In the genomic region with DNA sequence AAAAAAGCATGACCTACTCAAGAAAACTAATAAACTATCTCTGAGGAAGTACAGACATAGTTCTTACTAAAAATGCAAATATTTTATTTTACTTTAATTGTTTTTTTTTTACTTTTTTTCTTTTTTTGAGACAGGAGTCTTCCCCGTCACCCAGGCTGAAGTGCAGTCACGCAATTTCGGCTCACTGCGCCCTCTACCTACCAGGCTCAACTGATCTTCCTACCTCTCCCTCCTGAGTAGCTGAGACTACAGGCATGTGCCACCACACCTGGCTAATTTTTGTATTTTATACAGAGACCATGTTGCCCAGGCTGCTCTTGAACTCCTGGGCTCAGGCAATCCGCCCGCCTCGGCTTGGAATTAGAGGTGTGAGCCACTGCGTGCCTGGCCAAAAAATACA, we compare ENCODE assay signal across 19 cellular contexts.
A peak's percentile ranks its signal among the peaks of the same experiment; 100 is the strongest.
DNase-seq lines count a peak whose midpoint lies in the region; ATAC-seq, FAIRE-seq and TF ChIP-seq lines count a peak whose summit lies in the region.
"Had no signal": no experiment of that assay in that cellular context is flagged by ENCODE, and none has a peak within 500 bp of the region (broad histone marks: within the 10 kb centered on the region; RNA-seq: fewer than 3 reads in every experiment).

No MANE protein-coding gene starts in this region.

- H3K9me3 Mint-ChIP-seq in WTC11, result no peaks in the 10 kb centered on the region
- no peaks in the 10 kb centered on the region for H3K9me3 Mint-ChIP-seq in type B pancreatic cell
- H3K9me3 Mint-ChIP-seq: activated CD4-positive, alpha-beta memory T cell treated with anti-CD3 and anti-CD28 coated beads, Interleukin-2, amount 10 ng/mL, durations not matched to agents 7 days and 5 days had no signal

- CTCF ChIA-PET in WTC11 (lab: Charles Lee), result interaction anchor here (0.6 to 0.9 kb wide), 8 partner anchors 9 to 721 kb away, joined by 3 to 13 read pairs (median 4); no protein-coding TSS in a partner anchor

- ATAC-seq in WTC11 (peak; percentile 99), HG03469 (IDR thresholded peaks at IDR 0.05; ENCODE audit: unreplicated experiment) (no peak)
- ATAC-seq: activated naive CD4-positive, alpha-beta T cell treated with anti-CD3 and anti-CD28 coated beads, Interleukin-2, amount 50 U/mL, for 72 hours; activated T-cell treated with anti-CD3 and anti-CD28 coated beads, Interleukin-2, amount 50 U/mL, for 4 hours; body of pancreas had no signal

- intact Hi-C loops in kidney (cut with DNase I), result no loop called here

- TF ChIP-seq CTCF in HFF-Myc (IDR thresholded peaks at IDR 0.05; ENCODE audit: low read depth, low read length, missing control alignments) (peak; percentile 8), WTC11 (IDR thresholded peaks at IDR 0.05) (peak; percentile 28; the same call in 1 of the 2 replicates), kidney (IDR thresholded peaks at IDR 0.05; ENCODE audit: borderline replicate concordance, extremely low read depth, insufficient read depth) (no peak), type B pancreatic cell (conservative IDR thresholded peaks at IDR 0.05) (peak; percentile 60)

- H3K27ac Mint-ChIP-seq in WTC11 (no peak overlapping the region), type B pancreatic cell (no peak overlapping the region)
- H3K27ac Mint-ChIP-seq: activated CD4-positive, alpha-beta memory T cell treated with anti-CD3 and anti-CD28 coated beads, Interleukin-2, amount 10 ng/mL, durations not matched to agents 7 days and 5 days; activated naive CD4-positive, alpha-beta T cell treated with anti-CD3 and anti-CD28 coated beads, Interleukin-2, amount 50 U/mL, for 72 hours had no signal

- H3K27me3 Mint-ChIP-seq in WTC11 (ENCODE audit: low read depth), result no peaks in the 10 kb centered on the region
- no peaks in the 10 kb centered on the region for H3K27me3 Mint-ChIP-seq in type B pancreatic cell
- H3K27me3 Mint-ChIP-seq: activated CD4-positive, alpha-beta memory T cell treated with anti-CD3 and anti-CD28 coated beads, Interleukin-2, amount 10 ng/mL, durations not matched to agents 7 days and 5 days had no signal

- no peaks in the 10 kb centered on the region for H3K36me3 ChIP-seq in kidney (ENCODE audit: control insufficient read depth in 1 of 2, insufficient read depth in 2 of 2, low read length in 2 of 2)
- H3K36me3 ChIP-seq: BLaER1, ovary had no signal

- peaks cover 15% of the 10 kb centered on the region for H3K4me1 Mint-ChIP-seq in WTC11
- H3K4me1 Mint-ChIP-seq in type B pancreatic cell (ENCODE audit: unreplicated experiment), result no peaks in the 10 kb centered on the region
- H3K4me1 Mint-ChIP-seq: activated CD4-positive, alpha-beta memory T cell treated with anti-CD3 and anti-CD28 coated beads, Interleukin-2, amount 10 ng/mL, durations not matched to agents 7 days and 5 days had no signal

- FAIRE-seq in kidney (lab: Jason Lieb, UNC), result no peak
- FAIRE-seq: HTR-8/SVneo had no signal

- H3K4me3 Mint-ChIP-seq in WTC11 (no peak overlapping the region), type B pancreatic cell (no peak overlapping the region)
- H3K4me3 Mint-ChIP-seq: activated CD4-positive, alpha-beta memory T cell treated with anti-CD3 and anti-CD28 coated beads, Interleukin-2, amount 10 ng/mL, durations not matched to agents 7 days and 5 days; activated T-cell treated with anti-CD3 and anti-CD28 coated beads, Interleukin-2, amount 50 U/mL, for 4 hours had no signal

- H3K9me3 ChIP-seq in kidney (ENCODE audit: control insufficient read depth in 1 of 2, low read length in 2 of 2), result no peaks in the 10 kb centered on the region
- H3K9me3 ChIP-seq: BLaER1, body of pancreas, ovary, SK-N-SH, testis had no signal

- no peaks in the 10 kb centered on the region for H3K36me3 Mint-ChIP-seq in WTC11
- no peaks in the 10 kb centered on the region for H3K36me3 Mint-ChIP-seq in type B pancreatic cell
- H3K36me3 Mint-ChIP-seq: activated naive CD4-positive, alpha-beta T cell treated with anti-CD3 and anti-CD28 coated beads, Interleukin-2, amount 50 U/mL, for 72 hours had no signal

- POLR2A ChIA-PET in WTC11 (lab: Charles Lee), result no interaction called here

- H3K9ac ChIP-seq in kidney (ENCODE audit: low read length in 2 of 2), result no peak overlapping the region
- H3K9ac ChIP-seq: BLaER1, SK-N-SH had no signal

- H3K4me1 ChIP-seq in kidney (ENCODE audit: control insufficient read depth in 1 of 2, insufficient read depth in 1 of 2, low read depth in 1 of 2, low read length in 2 of 2), result no peaks in the 10 kb centered on the region
- H3K4me1 ChIP-seq: BLaER1, body of pancreas, testis had no signal

- no peak overlapping the region for H3K27ac ChIP-seq in kidney (ENCODE audit: low read depth in 2 of 2, low read length in 2 of 2)
- H3K27ac ChIP-seq: BLaER1, body of pancreas, ovary, testis had no signal

- H3K4me3 ChIP-seq in HFF-Myc (replicated peaks; ENCODE audit: low read depth, low read length), result no peak overlapping the region
- H3K4me3 ChIP-seq in kidney (ENCODE audit: low read length in 2 of 2), result no peak overlapping the region
- H3K4me3 ChIP-seq: BLaER1, body of pancreas, ovary, testis had no signal

- DNase-seq in HFF-Myc (ENCODE audit: extremely low read depth, low read depth), result no peak
- DNase-seq in WTC11 (ENCODE audit: low spot score), result peak; percentile 64
- DNase-seq in kidney, result peak; percentile 18
- no peak for DNase-seq in type B pancreatic cell (ENCODE audit: extremely low spot score, unreplicated experiment)
- no peak for DNase-seq in SHP77 treated with DMSO at 0.1 percent for 48 hours (lab: John Stamatoyannopoulos, UW)
- no peak for DNase-seq in SW 1271 (lab: John Stamatoyannopoulos, UW)
- DNase-seq: activated CD4-positive, alpha-beta memory T cell treated with anti-CD3 and anti-CD28 coated beads, Interleukin-2, amount 10 ng/mL, durations not matched to agents 7 days and 5 days; activated T-cell treated with anti-CD3 and anti-CD28 coated beads, Interleukin-2, amount 50 U/mL, for 4 hours; body of pancreas; cortex of kidney; kidney glomerular epithelial cell; ovary; SK-N-SH; stimulated activated CD4-positive, alpha-beta T cell treated with anti-CD3 and anti-CD28 coated beads, Interleukin-4, amount 100 ng/mL, for 24 hours; testis had no signal

TF ChIP-seq in WTC11, 78 proteins besides CTCF, POLR2A, EP300 and RAD21:
- TF ChIP-seq, protein P1, sequence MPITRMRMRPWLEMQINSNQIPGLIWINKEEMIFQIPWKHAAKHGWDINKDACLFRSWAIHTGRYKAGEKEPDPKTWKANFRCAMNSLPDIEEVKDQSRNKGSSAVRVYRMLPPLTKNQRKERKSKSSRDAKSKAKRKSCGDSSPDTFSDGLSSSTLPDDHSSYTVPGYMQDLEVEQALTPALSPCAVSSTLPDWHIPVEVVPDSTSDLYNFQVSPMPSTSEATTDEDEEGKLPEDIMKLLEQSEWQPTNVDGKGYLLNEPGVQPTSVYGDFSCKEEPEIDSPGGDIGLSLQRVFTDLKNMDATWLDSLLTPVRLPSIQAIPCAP (CRISPR knock-in tag; IDR thresholded peaks at IDR 0.05), result no peak
- TF ChIP-seq OVOL2 (CRISPR knock-in tag; IDR thresholded peaks at IDR 0.05; ENCODE audit: borderline replicate concordance) (no peak), MXD4 (CRISPR knock-in tag; IDR thresholded peaks at IDR 0.05; ENCODE audit: borderline replicate concordance) (no peak), NR1H2 (CRISPR knock-in tag; IDR thresholded peaks at IDR 0.05) (no peak), ATF1 (CRISPR knock-in tag; IDR thresholded peaks at IDR 0.05) (no peak), ZNF396 (CRISPR knock-in tag; IDR thresholded peaks at IDR 0.05; ENCODE audit: borderline replicate concordance) (no peak)

Comparison
In these comparisons a context has a peak if more than half of its experiments do, and no peak if none do; other contexts are left out.
1. DNase-seq: peak in WTC11 (single experiment) and kidney (single experiment); none in HFF-Myc (single experiment), type B pancreatic cell (single experiment), SHP77 treated with DMSO at 0.1 percent for 48 hours (single experiment) and SW 1271 (0 of 2).